In the genomic region with DNA sequence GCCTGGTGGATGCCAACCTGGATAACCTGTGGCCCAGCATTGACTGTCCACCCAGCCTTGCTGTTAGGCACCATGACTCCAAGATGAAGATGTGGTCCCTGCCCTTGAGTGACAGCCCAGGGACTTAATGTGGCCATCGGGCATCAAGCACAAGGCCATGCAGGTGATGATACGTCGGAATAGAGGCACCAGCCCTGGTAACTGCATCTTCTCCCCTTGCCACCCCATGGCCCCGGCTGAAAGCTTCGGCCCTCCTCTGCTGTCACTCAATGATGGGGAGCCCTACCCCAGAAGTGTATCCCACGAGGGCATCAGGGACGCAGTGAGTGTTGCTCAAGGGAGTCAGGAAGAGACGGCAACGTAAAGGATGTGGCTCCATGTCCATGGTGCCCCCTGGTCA, we compare ENCODE assay signal across 15 cellular contexts. TPM values are rescaled to one million over a fixed set of nuclear protein-coding genes. Genes with fewer than 3 reads are reported as not detected.
DNase-seq lines count a peak whose midpoint lies in the region; ATAC-seq, FAIRE-seq and TF ChIP-seq lines count a peak whose summit lies in the region.
"Had no signal": no experiment of that assay in that cellular context is flagged by ENCODE, and none has a peak within 500 bp of the region (broad histone marks: within the 10 kb centered on the region; RNA-seq: fewer than 3 reads in every experiment).

No MANE protein-coding gene starts in this region.

- no peak overlapping the region for H2BK5ac ChIP-seq in IMR-90 (ENCODE audit: low read depth, low read length, poor library complexity, severe bottlenecking)

- no peaks in the 10 kb centered on the region; the same call in 1 of the 2 replicates for H3K4me1 ChIP-seq in IMR-90 (ENCODE audit: control insufficient read depth, insufficient read depth, low read length)
- peaks cover 7% of the 10 kb centered on the region for H3K4me1 ChIP-seq in neural progenitor cell
- peaks cover 0 to 6% (median 0%) of the 10 kb centered on the region in 3 donors for H3K4me1 ChIP-seq in pancreas

- peak overlapping the region; percentile 31 for H3K27ac Mint-ChIP-seq in T-helper 2 cell treated with Interferon-gamma antibody and Interleukin-4, amounts not matched to agents 5 μg/mL and 100 μg/mL, for 36 hours
- peak overlapping the region; percentile 68 for H3K27ac Mint-ChIP-seq in activated naive CD8-positive, alpha-beta T cell treated with anti-CD3 and anti-CD28 coated beads, Interleukin-2, amount 10 ng/mL, durations not matched to agents 7 days and 5 days
- no peak overlapping the region for H3K27ac Mint-ChIP-seq in neural progenitor cell

- H3K27me3 Mint-ChIP-seq in T-helper 2 cell treated with Interferon-gamma antibody and Interleukin-4, amounts not matched to agents 5 μg/mL and 100 μg/mL, for 36 hours (ENCODE audit: low read depth), result no peaks in the 10 kb centered on the region
- no peaks in the 10 kb centered on the region for H3K27me3 Mint-ChIP-seq in activated naive CD8-positive, alpha-beta T cell treated with anti-CD3 and anti-CD28 coated beads, Interleukin-2, amount 10 ng/mL, durations not matched to agents 7 days and 5 days
- H3K27me3 Mint-ChIP-seq in neural progenitor cell (ENCODE audit: insufficient read depth, low read depth), result no peaks in the 10 kb centered on the region

- peak overlapping the region; percentile 46 for H2AFZ ChIP-seq in IMR-90 (replicated peaks; ENCODE audit: low read length, poor library complexity)
- H2AFZ ChIP-seq in neural progenitor cell (replicated peaks), result no peak overlapping the region

- TF ChIP-seq POLR2A in IMR-90 (IDR thresholded peaks at IDR 0.05; ENCODE audit: low read depth, low read length), result no peak

- no peak overlapping the region for H4K8ac ChIP-seq in IMR-90 (ENCODE audit: low read depth in 2 of 2, low read length in 2 of 2)

- H3K36me3 Mint-ChIP-seq in T-helper 2 cell treated with Interferon-gamma antibody and Interleukin-4, amounts not matched to agents 5 μg/mL and 100 μg/mL, for 36 hours (ENCODE audit: low read depth), result peaks cover 21% of the 10 kb centered on the region
- peaks cover 9% of the 10 kb centered on the region for H3K36me3 Mint-ChIP-seq in activated naive CD8-positive, alpha-beta T cell treated with anti-CD3 and anti-CD28 coated beads, Interleukin-2, amount 10 ng/mL, durations not matched to agents 7 days and 5 days
- peaks cover 8% of the 10 kb centered on the region for H3K36me3 Mint-ChIP-seq in neural progenitor cell

- POLR2A ChIA-PET in IMR-90 (lab: Charles Lee; ENCODE audit: unreplicated experiment), result no interaction called here
- POLR2A ChIA-PET in activated naive CD8-positive, alpha-beta T cell treated with anti-CD3 and anti-CD28 coated beads, Interleukin-2, amount 10 ng/mL, durations not matched to agents 7 days and 5 days (lab: Charles Lee), result interaction anchor here (0.7 to 3.9 kb wide), 4 partner anchors 13 to 387 kb away, joined by 3 to 45 read pairs (median 4); a partner anchor contains a TSS

- H3K4me2 ChIP-seq in IMR-90 (ENCODE audit: low read depth, low read length) (no peak overlapping the region), neural progenitor cell (no peak overlapping the region)

- H3K4ac ChIP-seq in IMR-90 (ENCODE audit: low read depth, low read length), result no peak overlapping the region

- dilution Hi-C loops in IMR-90 (cut with HindIII; ENCODE audit: low sequenced_read_pairs, unreplicated experiment), result no loop called here

- no peak overlapping the region for H2BK15ac ChIP-seq in IMR-90 (ENCODE audit: low read depth, low read length)

- no peak overlapping the region for H3K14ac ChIP-seq in IMR-90 (replicated peaks; ENCODE audit: low read depth, low read length)

- H3K27ac ChIP-seq in IMR-90 (ENCODE audit: insufficient read depth, low read length) (no peak overlapping the region), neural progenitor cell (no peak overlapping the region), pancreas (no peak overlapping the region), brain microvascular endothelial cell (no peak overlapping the region)

- no peak overlapping the region for H2BK20ac ChIP-seq in IMR-90 (ENCODE audit: low read depth, low read length)

- H3K4me1 Mint-ChIP-seq in T-helper 2 cell treated with Interferon-gamma antibody and Interleukin-4, amounts not matched to agents 5 μg/mL and 100 μg/mL, for 36 hours (ENCODE audit: low read depth), result peaks cover 29% of the 10 kb centered on the region
- H3K4me1 Mint-ChIP-seq in activated naive CD8-positive, alpha-beta T cell treated with anti-CD3 and anti-CD28 coated beads, Interleukin-2, amount 10 ng/mL, durations not matched to agents 7 days and 5 days, result peaks cover 27% of the 10 kb centered on the region
- peaks cover 12% of the 10 kb centered on the region for H3K4me1 Mint-ChIP-seq in neural progenitor cell

- H3K36me3 ChIP-seq in IMR-90 (ENCODE audit: control insufficient read depth, insufficient read depth, low read length) (peaks cover 15% of the 10 kb centered on the region), neural progenitor cell (no peaks in the 10 kb centered on the region), pancreas (no peaks in the 10 kb centered on the region), brain microvascular endothelial cell (replicated peaks) (no peaks in the 10 kb centered on the region)

- FAIRE-seq in pancreas (lab: Jason Lieb, UNC), result no peak
- FAIRE-seq: colon, small intestine had no signal

- H3K18ac ChIP-seq in IMR-90 (ENCODE audit: low read depth, low read length), result no peak overlapping the region

- peak overlapping the region; percentile 67 for H3K4me3 Mint-ChIP-seq in T-helper 2 cell treated with Interferon-gamma antibody and Interleukin-4, amounts not matched to agents 5 μg/mL and 100 μg/mL, for 36 hours
- H3K4me3 Mint-ChIP-seq in activated naive CD8-positive, alpha-beta T cell treated with anti-CD3 and anti-CD28 coated beads, Interleukin-2, amount 10 ng/mL, durations not matched to agents 7 days and 5 days, result peak overlapping the region; percentile 61
- H3K4me3 Mint-ChIP-seq in neural progenitor cell, result peak overlapping the region; percentile 74

- no peak overlapping the region for H2BK120ac ChIP-seq in IMR-90 (ENCODE audit: low read depth, low read length)

- TF ChIP-seq RAD21 in IMR-90 (IDR thresholded peaks at IDR 0.05; ENCODE audit: low read length), result no peak

- BruUV-seq in IMR-90 (replicated peaks; lab: Mats Ljungman, UMichigan), result no TSS peak

- H3K27me3 ChIP-seq in IMR-90 (ENCODE audit: control insufficient read depth, insufficient read depth, low read length), result no peaks in the 10 kb centered on the region
- H3K27me3 ChIP-seq in neural progenitor cell, result no peaks in the 10 kb centered on the region
- no peaks in the 10 kb centered on the region for H3K27me3 ChIP-seq in pancreas
- H3K27me3 ChIP-seq in brain microvascular endothelial cell (replicated peaks), result no peaks in the 10 kb centered on the region

- no peak overlapping the region for H4K91ac ChIP-seq in IMR-90 (ENCODE audit: insufficient read depth, low read depth, low read length)

- ATAC-seq in IMR-90 (ENCODE audit: low read depth), result no peak
- no peak for ATAC-seq in activated naive CD8-positive, alpha-beta T cell treated with anti-CD3 and anti-CD28 coated beads, Interleukin-2, amount 10 ng/mL, durations not matched to agents 7 days and 5 days (ENCODE audit: low read depth)
- ATAC-seq in pancreas, result no peak
- ATAC-seq in HG03520 (IDR thresholded peaks at IDR 0.05; ENCODE audit: unreplicated experiment), result no peak
- ATAC-seq: left lobe of liver, PC-3 had no signal

- no peak overlapping the region for H3K23ac ChIP-seq in IMR-90 (ENCODE audit: low read depth, low read length)

- H3K79me1 ChIP-seq in IMR-90 (ENCODE audit: low read depth in 1 of 2, low read length in 2 of 2), result peaks cover 8 to 66% of the 10 kb centered on the region in 2 experiments

- H3K9me3 ChIP-seq in IMR-90 (ENCODE audit: control insufficient read depth, insufficient read depth, low read length) (no peaks in the 10 kb centered on the region), neural progenitor cell (ENCODE audit: low read depth) (no peaks in the 10 kb centered on the region), pancreas (no peaks in the 10 kb centered on the region)

- intact Hi-C loops in IMR-90 (cut with micrococcal nuclease), result no loop called here
- intact Hi-C loops in pancreas (cut with DNase I), result loop anchor here in 1 of 3 donors (10.0 kb wide), 1 partner anchor 45 kb away; no protein-coding TSS in a partner anchor

- no peak overlapping the region for H2AK5ac ChIP-seq in IMR-90 (ENCODE audit: low read depth, low read length)

- H3K56ac ChIP-seq in IMR-90 (ENCODE audit: extremely low read depth, insufficient read depth, low read length), result no peak overlapping the region

- peak overlapping the region; percentile 44 for H2AK9ac ChIP-seq in IMR-90 (replicated peaks; ENCODE audit: low read depth, low read length, poor library complexity)

- 100% methylated on average over 2 of the region's 9 CpGs; no CpG with 5 or more reads in 1 of the 2 experiments for WGBS in IMR-90 (ENCODE audit: extremely low coverage in 2 of 2, insufficient read length in 1 of 2), 2 experiments
- 83 to 86% methylated on average over 9 of the region's 9 CpGs for WGBS in pancreas, 2 donors

- H3K4me3 ChIP-seq in IMR-90 (ENCODE audit: insufficient read depth, low read depth, low read length) (no peak overlapping the region), neural progenitor cell (no peak overlapping the region), pancreas (no peak overlapping the region), brain microvascular endothelial cell (ENCODE audit: low read depth, low read length) (no peak overlapping the region)

- no peak for DNase-seq in T-helper 2 cell treated with Interferon-gamma antibody and Interleukin-4, amounts not matched to agents 5 μg/mL and 100 μg/mL, for 36 hours (ENCODE audit: low spot score)
- DNase-seq in T-helper 2 cell, result no peak
- DNase-seq in IMR-90, result no peak
- DNase-seq in activated naive CD8-positive, alpha-beta T cell treated with anti-CD3 and anti-CD28 coated beads, Interleukin-2, amount 10 ng/mL, durations not matched to agents 7 days and 5 days, result no peak
- DNase-seq in neural progenitor cell (ENCODE audit: low spot score), result no peak
- DNase-seq in pancreas, result no peak
- DNase-seq in brain microvascular endothelial cell, result no peak
- DNase-seq: activated CD4-positive, alpha-beta T cell treated with anti-CD3 and anti-CD28 coated beads, Interleukin-2, amount 50 U/mL, for 4 hours; NCI-H446; PC-3; small intestine had no signal

- H3K9ac ChIP-seq in IMR-90 (ENCODE audit: low read depth, low read length), result no peak overlapping the region
- no peak overlapping the region for H3K9ac ChIP-seq in neural progenitor cell

- TF ChIP-seq CTCF in IMR-90 (conservative IDR thresholded peaks at IDR 0.05; ENCODE audit: low read depth, low read length) (no peak), neural progenitor cell (IDR thresholded peaks at IDR 0.05) (no peak), pancreas (IDR thresholded peaks at IDR 0.05) (no peak), brain microvascular endothelial cell (IDR thresholded peaks at IDR 0.05; ENCODE audit: low read depth, low read length, missing control alignments) (no peak)

- CTCF ChIA-PET in IMR-90 (lab: Yijun Ruan, JAX), result interaction anchor here (1.1 kb wide), 1 partner anchor 14 kb away, joined by 3 read pairs; no protein-coding TSS in a partner anchor

- H4K5ac ChIP-seq in IMR-90 (ENCODE audit: low read depth, low read length), result no peak overlapping the region

- H3K9me1 ChIP-seq in IMR-90 (ENCODE audit: insufficient read depth, low read length), result peaks cover 22% of the 10 kb centered on the region

- H3F3A ChIP-seq in neural progenitor cell (ENCODE audit: low read depth), result peaks cover 62% of the 10 kb centered on the region

- H4K20me1 ChIP-seq in IMR-90 (ENCODE audit: insufficient read depth, low read length) (peaks cover 12% of the 10 kb centered on the region), neural progenitor cell (ENCODE audit: low read depth) (peaks cover 16% of the 10 kb centered on the region)

- H3K79me2 ChIP-seq in neural progenitor cell (ENCODE audit: low read depth), result peaks cover 17% of the 10 kb centered on the region

- in situ Hi-C loops in IMR-90 (cut with MboI; ENCODE audit: low sequenced_read_pairs), result no loop called here
- in situ Hi-C loops in brain microvascular endothelial cell (cut with HindIII; ENCODE audit: low pct_ligation_motif_present, low sequenced_read_pairs), result no loop called here

- no peaks in the 10 kb centered on the region for H3K9me3 Mint-ChIP-seq in T-helper 2 cell treated with Interferon-gamma antibody and Interleukin-4, amounts not matched to agents 5 μg/mL and 100 μg/mL, for 36 hours
- no peaks in the 10 kb centered on the region for H3K9me3 Mint-ChIP-seq in activated naive CD8-positive, alpha-beta T cell treated with anti-CD3 and anti-CD28 coated beads, Interleukin-2, amount 10 ng/mL, durations not matched to agents 7 days and 5 days
- no peaks in the 10 kb centered on the region for H3K9me3 Mint-ChIP-seq in neural progenitor cell

RNA-seq across cellular contexts. Expression of a gene that starts 2.0 kb away (rescaled TPM):
- total RNA-seq in IMR-90 (2012; rRNA removed), result 23.1 and 24.0 TPM in 2 replicates
- 44.6 and 62.1 TPM in 2 replicates for polyA plus RNA-seq in IMR-90 (2012; rRNA removed)
- 36.7 and 49.9 TPM in 2 replicates for polyA plus RNA-seq in IMR-90 (2012; cell fraction: cytosol; rRNA removed)
- polyA plus RNA-seq in IMR-90 (2012; cell fraction: nucleus; rRNA removed; ENCODE audit: low replicate concordance), result 78.2 and 163 TPM in 2 replicates
- total RNA-seq in activated naive CD8-positive, alpha-beta T cell treated with anti-CD3 and anti-CD28 coated beads, Interleukin-2, amount 10 ng/mL, durations not matched to agents 7 days and 5 days, result 10 to 100 TPM; 69.9 to 70.8 TPM
- 45.8 and 117 TPM in 2 replicates for total RNA-seq in neural progenitor cell (ENCODE audit: low replicate concordance)
- total RNA-seq in pancreas, result 10 to 100 TPM; 14.4 to 32.3 (median 18.7) TPM
- polyA plus RNA-seq in pancreas, result 10 to 100 TPM; 62.5 to 76.3 TPM

RNA-seq across cellular contexts. Expression of a gene that starts 19.8 kb away (rescaled TPM):
- 1.7 and 1.8 TPM in 2 replicates for total RNA-seq in IMR-90 (2012; rRNA removed)
- 6.9 and 7.3 TPM in 2 replicates for polyA plus RNA-seq in IMR-90 (2012; rRNA removed)
- 7.1 and 7.3 TPM in 2 replicates for polyA plus RNA-seq in IMR-90 (2012; cell fraction: cytosol; rRNA removed)
- polyA plus RNA-seq in IMR-90 (2012; cell fraction: nucleus; rRNA removed; ENCODE audit: low replicate concordance), result 4.8 and 7.7 TPM in 2 replicates
- total RNA-seq in activated naive CD8-positive, alpha-beta T cell treated with anti-CD3 and anti-CD28 coated beads, Interleukin-2, amount 10 ng/mL, durations not matched to agents 7 days and 5 days, result 10 to 100 TPM; 16.2 to 17.6 TPM
- 1.9 and 4.3 TPM in 2 replicates for total RNA-seq in neural progenitor cell (ENCODE audit: low replicate concordance)
- 1 to 10 TPM; 2.3 to 7.4 (median 3.4) TPM for total RNA-seq in pancreas
- polyA plus RNA-seq in pancreas, result 1 to 10 TPM; 5.7 to 6.3 TPM

RNA-seq across cellular contexts. Expression of a gene that starts 24.7 kb away (rescaled TPM):
- total RNA-seq in IMR-90 (2012; rRNA removed), result 118 and 127 TPM in 2 replicates
- 236 and 272 TPM in 2 replicates for polyA plus RNA-seq in IMR-90 (2012; rRNA removed)
- 333 and 450 TPM in 2 replicates for polyA plus RNA-seq in IMR-90 (2012; cell fraction: cytosol; rRNA removed)
- polyA plus RNA-seq in IMR-90 (2012; cell fraction: nucleus; rRNA removed; ENCODE audit: low replicate concordance), result 92.9 and 111 TPM in 2 replicates
- total RNA-seq in activated naive CD8-positive, alpha-beta T cell treated with anti-CD3 and anti-CD28 coated beads, Interleukin-2, amount 10 ng/mL, durations not matched to agents 7 days and 5 days, result 100 to 1,000 TPM; 194 to 213 TPM
- 236 and 286 TPM in 2 replicates for total RNA-seq in neural progenitor cell (ENCODE audit: low replicate concordance)
- 10 to 100 TPM in 3 of 6 donors, 1 to 10 TPM in 3; 7.5 to 32.9 (median 11.9) TPM for total RNA-seq in pancreas
- polyA plus RNA-seq in pancreas, result 10 to 100 TPM; 21.8 to 33.1 TPM

RNA-seq across cellular contexts. Expression of a gene that starts 41.8 kb away (rescaled TPM):
- total RNA-seq in IMR-90 (2012; rRNA removed) (1.1 and 1.8 TPM in 2 replicates), neural progenitor cell (ENCODE audit: low replicate concordance) (3.4 and 19.9 TPM in 2 replicates), pancreas (1 to 10 TPM; 2.2 to 5.2 (median 4.0) TPM)
- polyA plus RNA-seq in IMR-90 (2012; rRNA removed) (5.9 and 7.1 TPM in 2 replicates), pancreas (1 to 10 TPM; 7.8 to 8.8 TPM)
- 1.9 and 9.5 TPM in 2 replicates for polyA plus RNA-seq in IMR-90 (2012; cell fraction: cytosol; rRNA removed)
- polyA plus RNA-seq in IMR-90 (2012; cell fraction: nucleus; rRNA removed; ENCODE audit: low replicate concordance), result 19.4 and 39.3 TPM in 2 replicates
- total RNA-seq in activated naive CD8-positive, alpha-beta T cell treated with anti-CD3 and anti-CD28 coated beads, Interleukin-2, amount 10 ng/mL, durations not matched to agents 7 days and 5 days, result 10 to 100 TPM in 1 of 2 experiments, 1 to 10 TPM in 1; 9.1 to 11.0 TPM
- polyA plus RNA-seq: neural cell had no signal

RNA-seq across cellular contexts. Expression of a gene that starts 53.2 kb away (rescaled TPM):
- total RNA-seq in IMR-90 (2012; rRNA removed) (71.3 and 133 TPM in 2 replicates), neural progenitor cell (ENCODE audit: low replicate concordance) (250 and 372 TPM in 2 replicates), pancreas (100 to 1,000 TPM; 102 to 178 (median 141) TPM)
- polyA plus RNA-seq in IMR-90 (2012; rRNA removed) (75.5 and 83.7 TPM in 2 replicates), pancreas (10 to 100 TPM; 38.1 to 62.6 TPM)
- polyA plus RNA-seq in IMR-90 (2012; cell fraction: cytosol; rRNA removed), result 40.3 and 59.1 TPM in 2 replicates
- polyA plus RNA-seq in IMR-90 (2012; cell fraction: nucleus; rRNA removed; ENCODE audit: low replicate concordance), result 7.6 and 30.4 TPM in 2 replicates
- total RNA-seq in activated naive CD8-positive, alpha-beta T cell treated with anti-CD3 and anti-CD28 coated beads, Interleukin-2, amount 10 ng/mL, durations not matched to agents 7 days and 5 days, result 100 to 1,000 TPM; 470 to 500 TPM
